In the genomic region with DNA sequence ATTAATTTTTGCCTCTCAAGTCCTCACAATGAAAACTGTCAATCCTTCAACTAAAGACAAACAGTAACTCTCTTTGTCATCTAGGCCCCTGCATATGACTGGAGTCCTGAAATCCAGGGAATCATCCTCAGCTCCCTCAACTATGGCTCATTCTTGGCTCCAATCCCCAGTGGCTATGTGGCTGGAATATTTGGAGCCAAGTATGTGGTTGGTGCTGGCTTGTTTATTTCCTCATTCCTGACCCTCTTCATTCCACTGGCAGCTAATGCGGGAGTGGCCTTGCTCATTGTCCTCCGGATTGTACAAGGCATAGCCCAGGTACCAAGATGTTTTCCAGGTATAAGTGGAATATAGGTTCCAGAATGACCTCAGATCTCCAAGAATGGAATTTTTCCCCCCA, we compare ENCODE assay signal across 19 cellular contexts. TPM values are rescaled to one million over a fixed set of nuclear protein-coding genes. Genes with fewer than 3 reads are reported as not detected.
DNase-seq lines count a peak whose midpoint lies in the region; ATAC-seq and TF ChIP-seq lines count a peak whose summit lies in the region.
"Had no signal": no experiment of that assay in that cellular context is flagged by ENCODE, and none has a peak within 500 bp of the region (broad histone marks: within the 10 kb centered on the region; RNA-seq: fewer than 3 reads in every experiment).

No MANE protein-coding gene starts in this region.

- no peaks in the 10 kb centered on the region for H3K36me3 Mint-ChIP-seq in Calu3 (ENCODE audit: insufficient read depth, unreplicated experiment)
- H3K36me3 Mint-ChIP-seq in H9 (ENCODE audit: insufficient read depth in 1 of 3, low read depth in 3 of 3) = no peaks in the 10 kb centered on the region

- H3T11ph ChIP-seq in H9 (ENCODE audit: low read length) = no peak overlapping the region

- no peaks in the 10 kb centered on the region for H3K79me1 ChIP-seq in H9 (ENCODE audit: insufficient read depth, low read depth, low read length, poor library complexity, severe bottlenecking)

- no peak overlapping the region for H3K4ac ChIP-seq in H9 (ENCODE audit: low read depth, low read length)

- H4K8ac ChIP-seq in H9 (replicated peaks; ENCODE audit: insufficient read length, low read depth, low read length) = no peak overlapping the region

- DNase-seq in Calu3 = peak; percentile 64
- peak; percentile 12 for DNase-seq in LHCN-M2 (ENCODE audit: low read depth)
- DNase-seq in T47D (ENCODE audit: low read depth in 1 of 2, low spot score in 1 of 2) = peak; percentile 28 to 93
- DNase-seq in mucosa of gallbladder (ENCODE audit: low spot score) = peak; percentile 73
- no peak for DNase-seq in T-helper 2 cell
- no peak for DNase-seq in H9
- DNase-seq: activated CD4-positive, alpha-beta T cell treated with anti-CD3 and anti-CD28 coated beads for 4 hours; activated naive CD4-positive, alpha-beta T cell treated with anti-CD3 and anti-CD28 coated beads for 36 hours; cortex of kidney; IMR-90; NCI-H1105; NCI-H345; stimulated activated CD4-positive, alpha-beta T cell treated with anti-CD3 and anti-CD28 coated beads, Interleukin-2, amount 100 ng/mL, for 48 hours; stimulated activated CD8-positive, alpha-beta memory T cell treated with anti-CD3 and anti-CD28 coated beads, Interleukin-4, amount 100 ng/mL, for 48 hours had no signal

- H3K27ac ChIP-seq in H9 (ENCODE audit: insufficient read length, low read depth, low read length) = no peak overlapping the region
- H3K27ac ChIP-seq: SJSA1, suprapubic skin had no signal

- H3K9me3 ChIP-seq in H9 (ENCODE audit: control insufficient read depth, low read depth, low read length) = no peaks in the 10 kb centered on the region
- H3K9me3 ChIP-seq: SJSA1, suprapubic skin had no signal

- no peak overlapping the region for H4K91ac ChIP-seq in H9 (ENCODE audit: insufficient read length, low read depth, low read length)

- H3K4me3 Mint-ChIP-seq in Calu3 (ENCODE audit: low read depth, unreplicated experiment) = no peak overlapping the region
- H3K4me3 Mint-ChIP-seq in H9 = no peak overlapping the region
- H3K4me3 Mint-ChIP-seq: activated naive CD4-positive, alpha-beta T cell treated with anti-CD3 and anti-CD28 coated beads for 36 hours had no signal

- H3K79me2 ChIP-seq in H9 (ENCODE audit: insufficient read depth, low read length) = no peaks in the 10 kb centered on the region

- H2BK15ac ChIP-seq in H9 (ENCODE audit: low read depth, low read length) = no peak overlapping the region

- H3K23me2 ChIP-seq in H9 (ENCODE audit: insufficient read length, low read depth, low read length, poor library complexity, severe bottlenecking) = no peaks in the 10 kb centered on the region

- H2BK120ac ChIP-seq in H9 (ENCODE audit: low read depth, low read length, poor library complexity, severe bottlenecking) = no peak overlapping the region

- H4K20me1 ChIP-seq in H9 (ENCODE audit: control insufficient read depth, insufficient read depth, insufficient read length) = no peaks in the 10 kb centered on the region

- H2AK5ac ChIP-seq in H9 (ENCODE audit: insufficient read length, low read length) = no peak overlapping the region

- no peak overlapping the region for H4K5ac ChIP-seq in H9 (ENCODE audit: insufficient read length, low read depth, low read length)

- no peak overlapping the region for H3K4me2 ChIP-seq in H9 (ENCODE audit: insufficient read depth, insufficient read length, low read length)

- no peaks in the 10 kb centered on the region for H3K27me3 Mint-ChIP-seq in Calu3 (ENCODE audit: unreplicated experiment)
- no peaks in the 10 kb centered on the region for H3K27me3 Mint-ChIP-seq in H9 (ENCODE audit: low read depth)

- ATAC-seq in HG03521 (IDR thresholded peaks at IDR 0.05; ENCODE audit: unreplicated experiment) = no peak
- ATAC-seq in GM18517 (IDR thresholded peaks at IDR 0.05; ENCODE audit: unreplicated experiment) = no peak
- ATAC-seq: sciatic nerve had no signal

- H3K9ac ChIP-seq in H9 (ENCODE audit: extremely low read depth, insufficient read length, low read length) = no peak overlapping the region

- H3K56ac ChIP-seq in H9 (ENCODE audit: insufficient read length, low read depth, low read length) = no peak overlapping the region

- H2BK20ac ChIP-seq in H9 (ENCODE audit: low read depth, low read length, poor library complexity, severe bottlenecking) = no peak overlapping the region

- no peak overlapping the region for H2BK5ac ChIP-seq in H9 (ENCODE audit: insufficient read length, low read length)

- no peak overlapping the region for H3K14ac ChIP-seq in H9 (ENCODE audit: insufficient read depth, low read length)

- H3K4me1 Mint-ChIP-seq in Calu3 (ENCODE audit: low read depth, unreplicated experiment) (peaks cover 21% of the 10 kb centered on the region), H9 (peaks cover 0 to 5% of the 10 kb centered on the region in 2 experiments; a peak in 2 of 4 replicates)

- CTCF ChIA-PET in Calu3 (lab: Charles Lee) = interaction anchor here (1.0 to 1.1 kb wide), 2 partner anchors 11 to 14 kb away, joined by 3 to 8 read pairs; no protein-coding TSS in a partner anchor

- no peaks in the 10 kb centered on the region for H3K27me3 ChIP-seq in H9 (ENCODE audit: insufficient read depth, low read length)
- H3K27me3 ChIP-seq: SJSA1 had no signal

- no TSS peak for BruUV-seq in Calu3 (replicated peaks; lab: Mats Ljungman, UMichigan)

- WGBS in H9 (ENCODE audit: extremely low coverage, insufficient read length, low lambda C conversion rate) = no CpG with 5 or more reads among the region's 2 CpGs

- H3K9me3 Mint-ChIP-seq in Calu3 (ENCODE audit: low read depth, unreplicated experiment) = no peaks in the 10 kb centered on the region
- no peaks in the 10 kb centered on the region for H3K9me3 Mint-ChIP-seq in H9
- H3K9me3 Mint-ChIP-seq: activated naive CD4-positive, alpha-beta T cell treated with anti-CD3 and anti-CD28 coated beads for 36 hours had no signal

- H2BK12ac ChIP-seq in H9 (ENCODE audit: insufficient read length, low read depth, low read length) = no peak overlapping the region

- H3K4me1 ChIP-seq in H9 (ENCODE audit: insufficient read depth, low read length) = no peaks in the 10 kb centered on the region
- H3K4me1 ChIP-seq: SJSA1, suprapubic skin had no signal

- H3K27ac Mint-ChIP-seq in Calu3 (ENCODE audit: unreplicated experiment) (no peak overlapping the region), H9 (no peak overlapping the region)
- H3K27ac Mint-ChIP-seq: activated naive CD4-positive, alpha-beta T cell treated with anti-CD3 and anti-CD28 coated beads for 36 hours had no signal

- intact Hi-C loops in Calu3 (cut with micrococcal nuclease; ENCODE audit: unreplicated experiment) = no loop called here

- H3K18ac ChIP-seq in H9 (ENCODE audit: insufficient read length, low read depth, low read length) = no peak overlapping the region

- in situ Hi-C loops in T47D (cut with HindIII; ENCODE audit: low pct_unique_long_range_greater_than_20kb, low sequenced_read_pairs) = no loop called here

- no peak overlapping the region for H3K23ac ChIP-seq in H9 (ENCODE audit: insufficient read length, low read depth, low read length)

- no peak overlapping the region for H2AFZ ChIP-seq in H9 (ENCODE audit: low read length)

- no peak for TF ChIP-seq CTCF in Calu3 (IDR thresholded peaks at IDR 0.05; ENCODE audit: unreplicated experiment)
- no peak for TF ChIP-seq CTCF in H9 (conservative IDR thresholded peaks at IDR 0.05)

RNA-seq across cellular contexts. Expression of gene SLC17A4, which starts 15.4 kb away (rescaled TPM):
- total RNA-seq in Calu3 (2022) (1.9 and 3.4 TPM in 2 replicates), LHCN-M2 (2014; rRNA removed) (not detected in 2 replicates), mucosa of gallbladder (62.7 TPM), H9 (2021) (not detected in 2 replicates)
- not detected for polyA plus RNA-seq in LHCN-M2 (2012)
- total RNA-seq: activated naive CD4-positive, alpha-beta T cell treated with anti-CD3 and anti-CD28 coated beads for 36 hours; IMR-90; sciatic nerve; SJSA1; suprapubic skin had no signal
- polyA plus RNA-seq: IMR-90 had no signal

Comparison
In these comparisons a context has a peak if more than half of its experiments do, and no peak if none do; other contexts are left out.
1. DNase-seq: peak in Calu3 (single experiment), LHCN-M2 (single experiment), T47D (2 of 2) and mucosa of gallbladder (single experiment); none in T-helper 2 cell (0 of 5) and H9 (single experiment).
2. RNA of gene SLC17A4, which starts 15.4 kb away (total RNA-seq): 62.7 TPM in mucosa of gallbladder (single experiment); 1.9 to 3.4 TPM in Calu3, not detected in LHCN-M2 and not detected in H9; every median in the first group is over 10 times any median in the second.